In the genomic region with DNA sequence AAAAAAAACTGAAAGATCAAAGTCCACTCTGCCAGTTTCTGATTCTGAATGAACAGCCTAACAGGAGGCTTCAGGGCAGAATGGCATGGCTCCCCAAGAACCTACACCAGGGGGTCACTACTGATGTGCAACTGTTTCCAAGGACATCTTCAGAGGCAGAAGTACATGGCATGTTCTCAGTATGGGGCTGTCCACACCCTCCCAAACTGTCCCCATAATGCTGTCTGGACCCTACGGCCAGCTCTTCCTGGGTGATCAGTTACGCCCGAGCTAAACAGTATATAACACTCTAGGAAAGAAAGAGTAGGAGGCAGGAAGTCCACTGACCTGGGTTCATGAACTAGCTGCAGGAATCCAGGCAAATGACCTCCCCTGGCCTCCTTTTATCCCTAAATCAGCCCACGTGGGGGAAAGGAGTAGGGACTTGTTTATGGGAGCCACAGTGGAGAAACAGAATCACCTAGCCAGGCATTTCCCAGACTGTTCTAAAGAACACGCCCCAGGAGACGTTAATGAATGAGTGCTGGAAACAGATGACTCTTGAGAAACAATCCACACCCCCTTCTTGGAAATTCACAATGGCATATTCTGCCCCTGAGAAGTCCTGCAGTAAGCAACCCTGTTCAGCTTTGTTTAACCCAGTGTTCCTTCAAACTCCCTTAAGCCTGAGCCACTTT, we compare ENCODE assay signal across 1 cellular context.
TF ChIP-seq lines count a peak whose summit lies in the region.

No MANE protein-coding gene starts in this region.

TF ChIP-seq in HepG2, 621 proteins besides CTCF, POLR2A, EP300 and RAD21 (continued from another document and continues in another):
- TF ChIP-seq, protein P1, sequence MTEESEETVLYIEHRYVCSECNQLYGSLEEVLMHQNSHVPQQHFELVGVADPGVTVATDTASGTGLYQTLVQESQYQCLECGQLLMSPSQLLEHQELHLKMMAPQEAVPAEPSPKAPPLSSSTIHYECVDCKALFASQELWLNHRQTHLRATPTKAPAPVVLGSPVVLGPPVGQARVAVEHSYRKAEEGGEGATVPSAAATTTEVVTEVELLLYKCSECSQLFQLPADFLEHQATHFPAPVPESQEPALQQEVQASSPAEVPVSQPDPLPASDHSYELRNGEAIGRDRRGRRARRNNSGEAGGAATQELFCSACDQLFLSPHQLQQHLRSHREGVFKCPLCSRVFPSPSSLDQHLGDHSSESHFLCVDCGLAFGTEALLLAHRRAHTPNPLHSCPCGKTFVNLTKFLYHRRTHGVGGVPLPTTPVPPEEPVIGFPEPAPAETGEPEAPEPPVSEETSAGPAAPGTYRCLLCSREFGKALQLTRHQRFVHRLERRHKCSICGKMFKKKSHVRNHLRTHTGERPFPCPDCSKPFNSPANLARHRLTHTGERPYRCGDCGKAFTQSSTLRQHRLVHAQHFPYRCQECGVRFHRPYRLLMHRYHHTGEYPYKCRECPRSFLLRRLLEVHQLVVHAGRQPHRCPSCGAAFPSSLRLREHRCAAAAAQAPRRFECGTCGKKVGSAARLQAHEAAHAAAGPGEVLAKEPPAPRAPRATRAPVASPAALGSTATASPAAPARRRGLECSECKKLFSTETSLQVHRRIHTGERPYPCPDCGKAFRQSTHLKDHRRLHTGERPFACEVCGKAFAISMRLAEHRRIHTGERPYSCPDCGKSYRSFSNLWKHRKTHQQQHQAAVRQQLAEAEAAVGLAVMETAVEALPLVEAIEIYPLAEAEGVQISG (CRISPR knock-in tag; IDR thresholded peaks at IDR 0.05) = peak; percentile 58; the same call in 1 of the 2 replicates
- TF ChIP-seq ZNF749 (CRISPR knock-in tag; IDR thresholded peaks at IDR 0.05; ENCODE audit: borderline replicate concordance) = peak; percentile 45; the same call in 1 of the 2 replicates
- TF ChIP-seq, protein P2, sequence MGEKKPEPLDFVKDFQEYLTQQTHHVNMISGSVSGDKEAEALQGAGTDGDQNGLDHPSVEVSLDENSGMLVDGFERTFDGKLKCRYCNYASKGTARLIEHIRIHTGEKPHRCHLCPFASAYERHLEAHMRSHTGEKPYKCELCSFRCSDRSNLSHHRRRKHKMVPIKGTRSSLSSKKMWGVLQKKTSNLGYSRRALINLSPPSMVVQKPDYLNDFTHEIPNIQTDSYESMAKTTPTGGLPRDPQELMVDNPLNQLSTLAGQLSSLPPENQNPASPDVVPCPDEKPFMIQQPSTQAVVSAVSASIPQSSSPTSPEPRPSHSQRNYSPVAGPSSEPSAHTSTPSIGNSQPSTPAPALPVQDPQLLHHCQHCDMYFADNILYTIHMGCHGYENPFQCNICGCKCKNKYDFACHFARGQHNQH (CRISPR knock-in tag; IDR thresholded peaks at IDR 0.05) = peak; percentile 68
- TF ChIP-seq ZNF563 (CRISPR knock-in tag; IDR thresholded peaks at IDR 0.05) = no peak
- TF ChIP-seq ISL2 (CRISPR knock-in tag; IDR thresholded peaks at IDR 0.05) = 0 out of 2 replicates have a peak, but pooled peaks have one; percentile 56
- TF ChIP-seq, protein P3, sequence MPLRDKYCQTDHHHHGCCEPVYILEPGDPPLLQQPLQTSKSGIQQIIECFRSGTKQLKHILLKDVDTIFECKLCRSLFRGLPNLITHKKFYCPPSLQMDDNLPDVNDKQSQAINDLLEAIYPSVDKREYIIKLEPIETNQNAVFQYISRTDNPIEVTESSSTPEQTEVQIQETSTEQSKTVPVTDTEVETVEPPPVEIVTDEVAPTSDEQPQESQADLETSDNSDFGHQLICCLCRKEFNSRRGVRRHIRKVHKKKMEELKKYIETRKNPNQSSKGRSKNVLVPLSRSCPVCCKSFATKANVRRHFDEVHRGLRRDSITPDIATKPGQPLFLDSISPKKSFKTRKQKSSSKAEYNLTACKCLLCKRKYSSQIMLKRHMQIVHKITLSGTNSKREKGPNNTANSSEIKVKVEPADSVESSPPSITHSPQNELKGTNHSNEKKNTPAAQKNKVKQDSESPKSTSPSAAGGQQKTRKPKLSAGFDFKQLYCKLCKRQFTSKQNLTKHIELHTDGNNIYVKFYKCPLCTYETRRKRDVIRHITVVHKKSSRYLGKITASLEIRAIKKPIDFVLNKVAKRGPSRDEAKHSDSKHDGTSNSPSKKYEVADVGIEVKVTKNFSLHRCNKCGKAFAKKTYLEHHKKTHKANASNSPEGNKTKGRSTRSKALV (CRISPR knock-in tag; IDR thresholded peaks at IDR 0.05) = peak; percentile 68; the same call in 1 of the 2 replicates
- 0 out of 2 replicates have a peak, but pooled peaks have one; percentile 33 for TF ChIP-seq GZF1 (CRISPR knock-in tag; IDR thresholded peaks at IDR 0.05)
- TF ChIP-seq, protein P4, sequence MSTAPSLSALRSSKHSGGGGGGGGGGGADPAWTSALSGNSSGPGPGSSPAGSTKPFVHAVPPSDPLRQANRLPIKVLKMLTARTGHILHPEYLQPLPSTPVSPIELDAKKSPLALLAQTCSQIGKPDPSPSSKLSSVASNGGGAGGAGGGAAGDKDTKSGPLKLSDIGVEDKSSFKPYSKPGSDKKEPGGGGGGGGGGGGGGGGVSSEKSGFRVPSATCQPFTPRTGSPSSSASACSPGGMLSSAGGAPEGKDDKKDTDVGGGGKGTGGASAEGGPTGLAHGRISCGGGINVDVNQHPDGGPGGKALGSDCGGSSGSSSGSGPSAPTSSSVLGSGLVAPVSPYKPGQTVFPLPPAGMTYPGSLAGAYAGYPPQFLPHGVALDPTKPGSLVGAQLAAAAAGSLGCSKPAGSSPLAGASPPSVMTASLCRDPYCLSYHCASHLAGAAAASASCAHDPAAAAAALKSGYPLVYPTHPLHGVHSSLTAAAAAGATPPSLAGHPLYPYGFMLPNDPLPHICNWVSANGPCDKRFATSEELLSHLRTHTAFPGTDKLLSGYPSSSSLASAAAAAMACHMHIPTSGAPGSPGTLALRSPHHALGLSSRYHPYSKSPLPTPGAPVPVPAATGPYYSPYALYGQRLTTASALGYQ (CRISPR knock-in tag; IDR thresholded peaks at IDR 0.05) = peak; percentile 34; the same call in 1 of the 2 replicates
- 0 out of 2 replicates have a peak, but pooled peaks have one; percentile 50 for TF ChIP-seq ZNF232 (CRISPR knock-in tag; IDR thresholded peaks at IDR 0.05; ENCODE audit: borderline replicate concordance)
- peak; percentile 64 for TF ChIP-seq HDAC1 (CRISPR knock-in tag; IDR thresholded peaks at IDR 0.05)
- TF ChIP-seq, protein P5, sequence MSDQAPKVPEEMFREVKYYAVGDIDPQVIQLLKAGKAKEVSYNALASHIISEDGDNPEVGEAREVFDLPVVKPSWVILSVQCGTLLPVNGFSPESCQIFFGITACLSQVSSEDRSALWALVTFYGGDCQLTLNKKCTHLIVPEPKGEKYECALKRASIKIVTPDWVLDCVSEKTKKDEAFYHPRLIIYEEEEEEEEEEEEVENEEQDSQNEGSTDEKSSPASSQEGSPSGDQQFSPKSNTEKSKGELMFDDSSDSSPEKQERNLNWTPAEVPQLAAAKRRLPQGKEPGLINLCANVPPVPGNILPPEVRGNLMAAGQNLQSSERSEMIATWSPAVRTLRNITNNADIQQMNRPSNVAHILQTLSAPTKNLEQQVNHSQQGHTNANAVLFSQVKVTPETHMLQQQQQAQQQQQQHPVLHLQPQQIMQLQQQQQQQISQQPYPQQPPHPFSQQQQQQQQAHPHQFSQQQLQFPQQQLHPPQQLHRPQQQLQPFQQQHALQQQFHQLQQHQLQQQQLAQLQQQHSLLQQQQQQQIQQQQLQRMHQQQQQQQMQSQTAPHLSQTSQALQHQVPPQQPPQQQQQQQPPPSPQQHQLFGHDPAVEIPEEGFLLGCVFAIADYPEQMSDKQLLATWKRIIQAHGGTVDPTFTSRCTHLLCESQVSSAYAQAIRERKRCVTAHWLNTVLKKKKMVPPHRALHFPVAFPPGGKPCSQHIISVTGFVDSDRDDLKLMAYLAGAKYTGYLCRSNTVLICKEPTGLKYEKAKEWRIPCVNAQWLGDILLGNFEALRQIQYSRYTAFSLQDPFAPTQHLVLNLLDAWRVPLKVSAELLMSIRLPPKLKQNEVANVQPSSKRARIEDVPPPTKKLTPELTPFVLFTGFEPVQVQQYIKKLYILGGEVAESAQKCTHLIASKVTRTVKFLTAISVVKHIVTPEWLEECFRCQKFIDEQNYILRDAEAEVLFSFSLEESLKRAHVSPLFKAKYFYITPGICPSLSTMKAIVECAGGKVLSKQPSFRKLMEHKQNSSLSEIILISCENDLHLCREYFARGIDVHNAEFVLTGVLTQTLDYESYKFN (CRISPR knock-in tag; conservative IDR thresholded peaks at IDR 0.05) = peak; percentile 84
- no peak for TF ChIP-seq ZMYM4 (CRISPR knock-in tag; IDR thresholded peaks at IDR 0.05)
- no peak for TF ChIP-seq KLF12 (CRISPR knock-in tag; IDR thresholded peaks at IDR 0.05; ENCODE audit: borderline replicate concordance)
- TF ChIP-seq, protein P6, sequence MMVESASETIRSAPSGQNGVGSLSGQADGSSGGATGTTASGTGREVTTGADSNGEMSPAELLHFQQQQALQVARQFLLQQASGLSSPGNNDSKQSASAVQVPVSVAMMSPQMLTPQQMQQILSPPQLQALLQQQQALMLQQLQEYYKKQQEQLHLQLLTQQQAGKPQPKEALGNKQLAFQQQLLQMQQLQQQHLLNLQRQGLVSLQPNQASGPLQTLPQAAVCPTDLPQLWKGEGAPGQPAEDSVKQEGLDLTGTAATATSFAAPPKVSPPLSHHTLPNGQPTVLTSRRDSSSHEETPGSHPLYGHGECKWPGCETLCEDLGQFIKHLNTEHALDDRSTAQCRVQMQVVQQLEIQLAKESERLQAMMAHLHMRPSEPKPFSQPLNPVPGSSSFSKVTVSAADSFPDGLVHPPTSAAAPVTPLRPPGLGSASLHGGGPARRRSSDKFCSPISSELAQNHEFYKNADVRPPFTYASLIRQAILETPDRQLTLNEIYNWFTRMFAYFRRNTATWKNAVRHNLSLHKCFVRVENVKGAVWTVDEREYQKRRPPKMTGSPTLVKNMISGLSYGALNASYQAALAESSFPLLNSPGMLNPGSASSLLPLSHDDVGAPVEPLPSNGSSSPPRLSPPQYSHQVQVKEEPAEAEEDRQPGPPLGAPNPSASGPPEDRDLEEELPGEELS (CRISPR knock-in tag; IDR thresholded peaks at IDR 0.05) = peak; percentile 72
- TF ChIP-seq, protein P7, sequence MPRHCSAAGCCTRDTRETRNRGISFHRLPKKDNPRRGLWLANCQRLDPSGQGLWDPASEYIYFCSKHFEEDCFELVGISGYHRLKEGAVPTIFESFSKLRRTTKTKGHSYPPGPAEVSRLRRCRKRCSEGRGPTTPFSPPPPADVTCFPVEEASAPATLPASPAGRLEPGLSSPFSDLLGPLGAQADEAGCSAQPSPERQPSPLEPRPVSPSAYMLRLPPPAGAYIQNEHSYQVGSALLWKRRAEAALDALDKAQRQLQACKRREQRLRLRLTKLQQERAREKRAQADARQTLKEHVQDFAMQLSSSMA (CRISPR knock-in tag; IDR thresholded peaks at IDR 0.05) = no peak
- TF ChIP-seq KDM6A (CRISPR knock-in tag; IDR thresholded peaks at IDR 0.05; ENCODE audit: low read depth) = 0 out of 2 replicates have a peak, but pooled peaks have one; percentile 8
- TF ChIP-seq, protein P8, sequence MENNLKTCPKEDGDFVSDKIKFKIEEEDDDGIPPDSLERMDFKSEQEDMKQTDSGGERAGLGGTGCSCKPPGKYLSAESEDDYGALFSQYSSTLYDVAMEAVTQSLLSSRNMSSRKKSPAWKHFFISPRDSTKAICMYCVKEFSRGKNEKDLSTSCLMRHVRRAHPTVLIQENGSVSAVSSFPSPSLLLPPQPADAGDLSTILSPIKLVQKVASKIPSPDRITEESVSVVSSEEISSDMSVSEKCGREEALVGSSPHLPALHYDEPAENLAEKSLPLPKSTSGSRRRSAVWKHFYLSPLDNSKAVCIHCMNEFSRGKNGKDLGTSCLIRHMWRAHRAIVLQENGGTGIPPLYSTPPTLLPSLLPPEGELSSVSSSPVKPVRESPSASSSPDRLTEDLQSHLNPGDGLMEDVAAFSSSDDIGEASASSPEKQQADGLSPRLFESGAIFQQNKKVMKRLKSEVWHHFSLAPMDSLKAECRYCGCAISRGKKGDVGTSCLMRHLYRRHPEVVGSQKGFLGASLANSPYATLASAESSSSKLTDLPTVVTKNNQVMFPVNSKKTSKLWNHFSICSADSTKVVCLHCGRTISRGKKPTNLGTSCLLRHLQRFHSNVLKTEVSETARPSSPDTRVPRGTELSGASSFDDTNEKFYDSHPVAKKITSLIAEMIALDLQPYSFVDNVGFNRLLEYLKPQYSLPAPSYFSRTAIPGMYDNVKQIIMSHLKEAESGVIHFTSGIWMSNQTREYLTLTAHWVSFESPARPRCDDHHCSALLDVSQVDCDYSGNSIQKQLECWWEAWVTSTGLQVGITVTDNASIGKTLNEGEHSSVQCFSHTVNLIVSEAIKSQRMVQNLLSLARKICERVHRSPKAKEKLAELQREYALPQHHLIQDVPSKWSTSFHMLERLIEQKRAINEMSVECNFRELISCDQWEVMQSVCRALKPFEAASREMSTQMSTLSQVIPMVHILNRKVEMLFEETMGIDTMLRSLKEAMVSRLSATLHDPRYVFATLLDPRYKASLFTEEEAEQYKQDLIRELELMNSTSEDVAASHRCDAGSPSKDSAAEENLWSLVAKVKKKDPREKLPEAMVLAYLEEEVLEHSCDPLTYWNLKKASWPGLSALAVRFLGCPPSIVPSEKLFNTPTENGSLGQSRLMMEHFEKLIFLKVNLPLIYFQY (CRISPR knock-in tag; IDR thresholded peaks at IDR 0.05; ENCODE audit: borderline replicate concordance) = no peak
- no peak for TF ChIP-seq HNRNPK (IDR thresholded peaks at IDR 0.05; ENCODE audit: low read depth, low read length, poor library complexity, severe bottlenecking)
- TF ChIP-seq, protein P9, sequence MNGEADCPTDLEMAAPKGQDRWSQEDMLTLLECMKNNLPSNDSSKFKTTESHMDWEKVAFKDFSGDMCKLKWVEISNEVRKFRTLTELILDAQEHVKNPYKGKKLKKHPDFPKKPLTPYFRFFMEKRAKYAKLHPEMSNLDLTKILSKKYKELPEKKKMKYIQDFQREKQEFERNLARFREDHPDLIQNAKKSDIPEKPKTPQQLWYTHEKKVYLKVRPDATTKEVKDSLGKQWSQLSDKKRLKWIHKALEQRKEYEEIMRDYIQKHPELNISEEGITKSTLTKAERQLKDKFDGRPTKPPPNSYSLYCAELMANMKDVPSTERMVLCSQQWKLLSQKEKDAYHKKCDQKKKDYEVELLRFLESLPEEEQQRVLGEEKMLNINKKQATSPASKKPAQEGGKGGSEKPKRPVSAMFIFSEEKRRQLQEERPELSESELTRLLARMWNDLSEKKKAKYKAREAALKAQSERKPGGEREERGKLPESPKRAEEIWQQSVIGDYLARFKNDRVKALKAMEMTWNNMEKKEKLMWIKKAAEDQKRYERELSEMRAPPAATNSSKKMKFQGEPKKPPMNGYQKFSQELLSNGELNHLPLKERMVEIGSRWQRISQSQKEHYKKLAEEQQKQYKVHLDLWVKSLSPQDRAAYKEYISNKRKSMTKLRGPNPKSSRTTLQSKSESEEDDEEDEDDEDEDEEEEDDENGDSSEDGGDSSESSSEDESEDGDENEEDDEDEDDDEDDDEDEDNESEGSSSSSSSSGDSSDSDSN (CRISPR knock-in tag; IDR thresholded peaks at IDR 0.05) = 0 out of 2 replicates have a peak, but pooled peaks have one; percentile 16
- TF ChIP-seq CBX2 (IDR thresholded peaks at IDR 0.05; ENCODE audit: low read depth, low read length) = no peak
- peak; percentile 29; the same call in 1 of the 2 replicates for TF ChIP-seq CBX2 (CRISPR knock-in tag; IDR thresholded peaks at IDR 0.05; ENCODE audit: low read depth)
- TF ChIP-seq ZNF143 (CRISPR knock-in tag; IDR thresholded peaks at IDR 0.05) = peak; percentile 37; the same call in 1 of the 2 replicates
- TF ChIP-seq MXI1 (IDR thresholded peaks at IDR 0.05; ENCODE audit: borderline replicate concordance, low read depth, low read length) = peak; percentile 51; the same call in 1 of the 3 replicates
- TF ChIP-seq NCOA2 (CRISPR knock-in tag; IDR thresholded peaks at IDR 0.05) = no peak
- TF ChIP-seq NR2F2 (IDR thresholded peaks at IDR 0.05; ENCODE audit: borderline replicate concordance, low read depth) = 0 out of 2 replicates have a peak, but pooled peaks have one; percentile 28
- TF ChIP-seq ZNF713 (CRISPR knock-in tag; IDR thresholded peaks at IDR 0.05) = no peak
- peak; percentile 76 for TF ChIP-seq TEAD3 (CRISPR knock-in tag; optimal IDR thresholded peaks at IDR 0.05; ENCODE audit: borderline replicate concordance)
- peak; percentile 39 for TF ChIP-seq ZFX (CRISPR knock-in tag; IDR thresholded peaks at IDR 0.05; ENCODE audit: low read depth)
